ENCODE assay signal across 36 cellular contexts in genomic region chrX:85955510-85955909, GRCh38.
"Had no signal": no experiment of that assay in that cellular context is flagged by ENCODE, and none has a peak within 500 bp of the region (broad histone marks: within the 10 kb centered on the region; RNA-seq: fewer than 3 reads in every experiment).

No MANE protein-coding gene starts in this region.

- H3K4me1 Mint-ChIP-seq: activated B cell treated with CpG ODN at 0.5 μM for 24 hours; activated CD4-positive, alpha-beta T cell treated with anti-CD3 and anti-CD28 coated beads, Interleukin-2, amount 10 ng/mL, durations not matched to agents 24 days and 14 days; activated naive CD8-positive, alpha-beta T cell treated with anti-CD3 and anti-CD28 coated beads for 36 hours; activated T-helper 17 cell treated with anti-CD3 and anti-CD28 coated beads, Interleukin-2, amount 50 U/mL, for 72 hours; brain; central memory CD8-positive, alpha-beta T cell; T-cell had no signal

- FAIRE-seq: bronchial epithelial cell, TTC549 had no signal

- ATAC-seq: activated CD8-positive, alpha-beta T cell treated with anti-CD3 and anti-CD28 coated beads for 36 hours; activated naive CD4-positive, alpha-beta T cell treated with anti-CD3 and anti-CD28 coated beads, Interleukin-2, amount 50 U/mL, for 72 hours; activated T-cell treated with anti-CD3 and anti-CD28 coated beads, Interleukin-2, amount 50 U/mL, for 4 hours; activated T-cell treated with anti-CD3 and anti-CD28 coated beads, Interleukin-2, amount 50 U/mL, for 72 hours; activated T-helper 17 cell treated with anti-CD3 and anti-CD28 coated beads, Interleukin-2, amount 50 U/mL, for 72 hours; T-cell had no signal

- H3K27me3 ChIP-seq: adrenal gland, cardiac muscle cell had no signal

- H3K4me1 ChIP-seq: adrenal gland had no signal

- H3K4me3 Mint-ChIP-seq: activated B cell treated with CpG ODN at 0.5 μM for 24 hours; activated CD4-positive, alpha-beta memory T cell treated with anti-CD3 and anti-CD28 coated beads for 36 hours; activated CD4-positive, alpha-beta T cell treated with anti-CD3 and anti-CD28 coated beads, Interleukin-2, amount 10 ng/mL, durations not matched to agents 24 days and 14 days; activated CD8-positive, alpha-beta T cell treated with anti-CD3 and anti-CD28 coated beads for 36 hours; activated naive CD4-positive, alpha-beta T cell treated with anti-CD3 and anti-CD28 coated beads for 36 hours; activated naive CD8-positive, alpha-beta T cell treated with anti-CD3 and anti-CD28 coated beads for 36 hours; activated T-cell treated with anti-CD3 and anti-CD28 coated beads, Interleukin-2, amount 50 U/mL, for 4 hours; activated T-cell treated with anti-CD3 and anti-CD28 coated beads, Interleukin-2, amount 50 U/mL, for 72 hours; activated T-helper 1 cell treated with anti-CD3 and anti-CD28 coated beads, Interleukin-12 subunit alpha, Interleukin-12 subunit beta, Interleukin-2, Interleukin-4 antibody, amounts not matched to agents 30 ng/mL and 10 ng/mL and 1 ng/mL, durations not matched to agents 14 hours and 24 hours and 36 hours; activated T-helper 17 cell treated with anti-CD3 and anti-CD28 coated beads, Interleukin-2, amount 50 U/mL, for 72 hours; brain; central memory CD8-positive, alpha-beta T cell; T-cell; T-helper 2 cell treated with Interferon-gamma antibody and Interleukin-4, amounts not matched to agents 5 μg/mL and 100 μg/mL, for 36 hours had no signal

- H3K27ac ChIP-seq: adrenal gland, cardiac muscle cell, VCaP had no signal

- H3K36me3 ChIP-seq: adrenal gland, cardiac muscle cell had no signal

- H3K27ac Mint-ChIP-seq: activated B cell treated with CpG ODN at 0.5 μM for 24 hours; activated CD4-positive, alpha-beta memory T cell treated with anti-CD3 and anti-CD28 coated beads for 36 hours; activated CD4-positive, alpha-beta T cell treated with anti-CD3 and anti-CD28 coated beads, Interleukin-2, amount 10 ng/mL, durations not matched to agents 24 days and 14 days; activated CD8-positive, alpha-beta T cell treated with anti-CD3 and anti-CD28 coated beads for 36 hours; activated naive CD4-positive, alpha-beta T cell treated with anti-CD3 and anti-CD28 coated beads for 36 hours; activated naive CD4-positive, alpha-beta T cell treated with anti-CD3 and anti-CD28 coated beads, Interleukin-2, amount 50 U/mL, for 72 hours; activated naive CD8-positive, alpha-beta T cell treated with anti-CD3 and anti-CD28 coated beads for 36 hours; activated T-cell treated with anti-CD3 and anti-CD28 coated beads, Interleukin-2, amount 50 U/mL, for 72 hours; activated T-helper 1 cell treated with anti-CD3 and anti-CD28 coated beads, Interleukin-12 subunit alpha, Interleukin-12 subunit beta, Interleukin-2, Interleukin-4 antibody, amounts not matched to agents 30 ng/mL and 10 ng/mL and 1 ng/mL, durations not matched to agents 14 hours and 24 hours and 36 hours; activated T-helper 17 cell treated with anti-CD3 and anti-CD28 coated beads, Interleukin-2, amount 50 U/mL, for 72 hours; brain; T-cell; T-helper 2 cell treated with Interferon-gamma antibody and Interleukin-4, amounts not matched to agents 5 μg/mL and 100 μg/mL, for 36 hours had no signal

- H3K9me3 Mint-ChIP-seq: activated B cell treated with CpG ODN at 0.5 μM for 24 hours; activated CD8-positive, alpha-beta T cell treated with anti-CD3 and anti-CD28 coated beads for 36 hours had no signal

- H3K4me3 ChIP-seq: adrenal gland, cardiac muscle cell had no signal

- H3K27me3 Mint-ChIP-seq: activated B cell treated with CpG ODN at 0.5 μM for 24 hours; activated CD4-positive, alpha-beta memory T cell treated with anti-CD3 and anti-CD28 coated beads for 36 hours; activated CD4-positive, alpha-beta T cell treated with anti-CD3 and anti-CD28 coated beads, Interleukin-2, amount 10 ng/mL, durations not matched to agents 24 days and 14 days; activated CD8-positive, alpha-beta T cell treated with anti-CD3 and anti-CD28 coated beads for 36 hours; activated naive CD8-positive, alpha-beta T cell treated with anti-CD3 and anti-CD28 coated beads for 36 hours; activated T-helper 17 cell treated with anti-CD3 and anti-CD28 coated beads, Interleukin-2, amount 50 U/mL, for 72 hours; brain; central memory CD8-positive, alpha-beta T cell; T-cell had no signal

- DNase-seq: activated B cell treated with CpG ODN at 0.5 μM for 24 hours; activated CD4-positive, alpha-beta memory T cell treated with anti-CD3 and anti-CD28 coated beads for 36 hours; activated CD4-positive, alpha-beta T cell treated with anti-CD3 and anti-CD28 coated beads for 4 hours; activated CD4-positive, alpha-beta T cell treated with anti-CD3 and anti-CD28 coated beads, Interleukin-2, amount 10 ng/mL, durations not matched to agents 24 days and 14 days; activated CD4-positive, alpha-beta T cell treated with anti-CD3 and anti-CD28 coated beads, Interleukin-2, amount 50 U/mL, for 1 hour; activated CD4-positive, alpha-beta T cell treated with anti-CD3 and anti-CD28 coated beads, Interleukin-2, amount 50 U/mL, for 4 hours; activated CD4-positive, CD25-positive, alpha-beta regulatory T cell treated with anti-CD3 and anti-CD28 coated beads, Interleukin-2, amount 50 U/mL, for 72 hours; activated CD8-positive, alpha-beta memory T cell treated with anti-CD3 and anti-CD28 coated beads, Interleukin-2, amount 50 U/mL, for 4 hours; activated CD8-positive, alpha-beta T cell treated with anti-CD3 and anti-CD28 coated beads for 36 hours; activated effector memory CD4-positive, alpha-beta T cell treated with anti-CD3 and anti-CD28 coated beads, Interleukin-2, amount 50 U/mL, for 16 hours; activated gamma-delta T cell treated with Interleukin-2 at 50 U/mL for 16 hours; activated naive CD4-positive, alpha-beta T cell; activated naive CD4-positive, alpha-beta T cell treated with anti-CD3 and anti-CD28 coated beads for 36 hours; activated naive CD4-positive, alpha-beta T cell treated with anti-CD3 and anti-CD28 coated beads, Interleukin-2, amount 50 U/mL, for 16 hours; activated naive CD8-positive, alpha-beta T cell treated with anti-CD3 and anti-CD28 coated beads for 36 hours; activated T-cell treated with anti-CD3 and anti-CD28 coated beads for 4 hours; activated T-cell treated with anti-CD3 and anti-CD28 coated beads, Interleukin-2, amount 50 U/mL, for 1 hour; activated T-cell treated with anti-CD3 and anti-CD28 coated beads, Interleukin-2, amount 50 U/mL, for 4 hours; activated T-cell treated with anti-CD3 and anti-CD28 coated beads, Interleukin-2, amount 50 U/mL, for 72 hours; adrenal gland; amniotic stem cell; aorta; caudate nucleus; cerebellar nuclear complex; T-cell; T-helper 9 cell had no signal
